Comparison of ENCODE assay signal across 2 cellular contexts in genomic region chr2:132585982-132586608, GRCh38.
TF ChIP-seq lines count a peak whose summit lies in the region.

No MANE protein-coding gene starts in this region.

TF ChIP-seq in WTC11, 78 proteins besides CTCF, POLR2A, EP300 and RAD21:
- TF ChIP-seq ZMAT4 (CRISPR knock-in tag; IDR thresholded peaks at IDR 0.05) (no peak), E2F4 (CRISPR knock-in tag; IDR thresholded peaks at IDR 0.05; ENCODE audit: borderline replicate concordance, low read depth) (no peak), ESRRA (CRISPR knock-in tag; IDR thresholded peaks at IDR 0.05; ENCODE audit: borderline replicate concordance) (0 out of 2 replicates have a peak, but pooled peaks have one; percentile 35), GRHL2 (CRISPR knock-in tag; IDR thresholded peaks at IDR 0.05; ENCODE audit: insufficient replicate concordance, severe bottlenecking) (no peak), HMGXB4 (CRISPR knock-in tag; IDR thresholded peaks at IDR 0.05) (no peak), ATF1 (CRISPR knock-in tag; IDR thresholded peaks at IDR 0.05) (no peak)

TF ChIP-seq in H1, 55 proteins besides CTCF, POLR2A, EP300 and RAD21 (continued from another document):
- TF ChIP-seq KDM5A (IDR thresholded peaks at IDR 0.05; ENCODE audit: low read length): no peak
- no peak for TF ChIP-seq EZH2 (IDR thresholded peaks at IDR 0.05; ENCODE audit: low read depth, low read length, severe bottlenecking)
